22 cellular contexts compared by ENCODE assay signal in the genomic region with DNA sequence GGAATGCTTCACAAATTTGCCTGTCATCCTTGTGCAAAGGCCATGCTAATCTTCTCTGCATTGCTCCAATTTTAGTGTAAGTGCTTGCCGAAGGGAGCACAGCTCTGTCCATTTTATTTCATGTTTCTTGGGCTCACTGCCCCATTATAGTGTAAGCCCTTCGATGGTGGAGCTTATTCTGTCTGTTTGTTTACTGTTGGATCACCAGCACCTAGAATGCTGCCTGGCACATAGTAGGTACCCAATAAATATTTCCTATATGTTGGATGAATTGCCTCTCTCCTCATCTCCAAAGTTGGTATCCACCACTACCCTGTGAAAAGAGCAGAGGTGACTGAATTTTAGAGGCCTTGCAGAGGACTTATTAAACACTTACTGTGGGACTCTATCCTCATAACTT. TPM values are rescaled to one million over a fixed set of nuclear protein-coding genes. Genes with fewer than 3 reads are reported as not detected.
DNase-seq lines count a peak whose midpoint lies in the region; ATAC-seq, FAIRE-seq and TF ChIP-seq lines count a peak whose summit lies in the region.
"Had no signal": no experiment of that assay in that cellular context is flagged by ENCODE, and none has a peak within 500 bp of the region (broad histone marks: within the 10 kb centered on the region; RNA-seq: fewer than 3 reads in every experiment).

No MANE protein-coding gene starts in this region.

- H3K4ac ChIP-seq in mesendoderm (ENCODE audit: low read depth, low read length) = no peak overlapping the region

- no peaks in the 10 kb centered on the region for H3K36me3 ChIP-seq in HepG2 (replicated peaks in 1 of 2; ENCODE audit: control insufficient read depth in 1 of 2, insufficient read depth in 2 of 2, low read length in 2 of 2)
- H3K36me3 ChIP-seq in right lobe of liver = no peaks in the 10 kb centered on the region
- H3K36me3 ChIP-seq in K562 (ENCODE audit: control insufficient read depth, insufficient read depth, low read length) = no peaks in the 10 kb centered on the region
- no peaks in the 10 kb centered on the region for H3K36me3 ChIP-seq in mesendoderm (ENCODE audit: control insufficient read depth, insufficient read depth, low read length)
- H3K36me3 ChIP-seq: HAP-1 had no signal

- H3K27ac ChIP-seq in HepG2 (ENCODE audit: extremely low read length, insufficient read depth, low read length) (no peak overlapping the region), right lobe of liver (no peak overlapping the region), K562 (ENCODE audit: extremely low read depth, low read depth, low read length) (peak overlapping the region; percentile 40; the same call in 2 of the 3 replicates), mesendoderm (ENCODE audit: low read depth, low read length) (no peak overlapping the region)

- no peak overlapping the region for H3K18ac ChIP-seq in mesendoderm (ENCODE audit: low read length)

- H2BK120ac ChIP-seq in mesendoderm (ENCODE audit: low read depth, low read length) = no peak overlapping the region

- H4K20me1 ChIP-seq in HepG2 (ENCODE audit: insufficient read depth, low read length) = no peaks in the 10 kb centered on the region
- no peaks in the 10 kb centered on the region for H4K20me1 ChIP-seq in K562 (replicated peaks; ENCODE audit: control insufficient read depth, insufficient read depth, low read length)

- H3K9me1 ChIP-seq in K562 (ENCODE audit: control insufficient read depth, insufficient read depth, low read length) = no peaks in the 10 kb centered on the region

- H3K27me3 ChIP-seq in HepG2 (ENCODE audit: control insufficient read depth in 1 of 2, insufficient read depth in 2 of 2, low read length in 2 of 2) (no peaks in the 10 kb centered on the region), right lobe of liver (no peaks in the 10 kb centered on the region), K562 (ENCODE audit: control insufficient read depth in 2 of 2, insufficient read depth in 2 of 2, low read length in 2 of 2) (no peaks in the 10 kb centered on the region), mesendoderm (ENCODE audit: insufficient read depth, low read length, poor library complexity) (no peaks in the 10 kb centered on the region)

- H3K4me3 Mint-ChIP-seq in activated T-cell treated with anti-CD3 and anti-CD28 coated beads, Interleukin-2, amount 50 U/mL, for 4 hours = no peak overlapping the region

- H3K4me1 ChIP-seq in HepG2 (ENCODE audit: insufficient read depth, low read length) = peaks cover 75% of the 10 kb centered on the region
- peaks cover 0 to 4% (median 0%) of the 10 kb centered on the region in 4 donors for H3K4me1 ChIP-seq in right lobe of liver
- H3K4me1 ChIP-seq in K562 (replicated peaks in 1 of 2; ENCODE audit: control insufficient read depth in 2 of 2, insufficient read depth in 2 of 2, low read length in 2 of 2) = peaks cover 11 to 23% of the 10 kb centered on the region in 2 experiments; a peak in 4 of 5 replicates
- H3K4me1 ChIP-seq in mesendoderm (ENCODE audit: control insufficient read depth, low read depth, low read length) = no peaks in the 10 kb centered on the region

- H3K36me3 Mint-ChIP-seq in activated T-cell treated with anti-CD3 and anti-CD28 coated beads, Interleukin-2, amount 50 U/mL, for 4 hours (ENCODE audit: insufficient read depth) = no peaks in the 10 kb centered on the region
- H3K36me3 Mint-ChIP-seq: CD4-positive, CD25-positive, alpha-beta regulatory T cell had no signal

- intact Hi-C loops in HepG2 (cut with micrococcal nuclease; ENCODE audit: unreplicated experiment) (no loop called here), right lobe of liver (cut with DNase I) (no loop called here), K562 (cut with micrococcal nuclease) (no loop called here)

- no peak overlapping the region for H2BK15ac ChIP-seq in mesendoderm (replicated peaks; ENCODE audit: low read depth)

- no peak overlapping the region for H4K5ac ChIP-seq in mesendoderm (ENCODE audit: low read length)

- H3K9me3 ChIP-seq in HepG2 (ENCODE audit: low read length) (no peaks in the 10 kb centered on the region), right lobe of liver (no peaks in the 10 kb centered on the region), K562 (replicated peaks; ENCODE audit: control insufficient read depth, insufficient read depth, low read depth, low read length) (no peaks in the 10 kb centered on the region)
- H3K9me3 ChIP-seq: HAP-1 had no signal

- no peak for TF ChIP-seq EP300 in HepG2 (IDR thresholded peaks at IDR 0.05; ENCODE audit: low read depth in 2 of 2, low read length in 2 of 2)
- TF ChIP-seq EP300 in HepG2 (CRISPR knock-in tag; IDR thresholded peaks at IDR 0.05; ENCODE audit: borderline replicate concordance) = no peak
- no peak for TF ChIP-seq EP300 in K562 (IDR thresholded peaks at IDR 0.05; ENCODE audit: low read length)

- no peak overlapping the region for H2AFZ ChIP-seq in HepG2 (ENCODE audit: low read length)
- H2AFZ ChIP-seq in K562 (ENCODE audit: low read depth, low read length) = peak overlapping the region; percentile 90

- TF ChIP-seq CTCF in HepG2 (CRISPR knock-in tag; IDR thresholded peaks at IDR 0.05) (no peak), right lobe of liver (IDR thresholded peaks at IDR 0.05) (no peak), K562 (IDR thresholded peaks at IDR 0.05 in 2 of 3, conservative IDR thresholded peaks at IDR 0.05 in 1 of 3; ENCODE audit: insufficient read depth in 2 of 3, low read depth in 1 of 3, low read length in 3 of 3) (no peak)

- no peak overlapping the region for H3K23ac ChIP-seq in mesendoderm (ENCODE audit: low read length)

- no peak overlapping the region for H3K4me3 ChIP-seq in HepG2 (replicated peaks in 1 of 3; ENCODE audit: insufficient read depth in 1 of 3, low read depth in 2 of 3, low read length in 3 of 3)
- no peak overlapping the region for H3K4me3 ChIP-seq in right lobe of liver
- no peak overlapping the region for H3K4me3 ChIP-seq in K562
- H3K4me3 ChIP-seq in mesendoderm (ENCODE audit: low read length) = no peak overlapping the region
- H3K4me3 ChIP-seq: GM12878, HAP-1 had no signal

- no peak for ATAC-seq in HepG2
- ATAC-seq in right lobe of liver = no peak
- no peak for ATAC-seq in K562
- no peak for ATAC-seq in activated T-cell treated with anti-CD3 and anti-CD28 coated beads, Interleukin-2, amount 50 U/mL, for 4 hours
- no peak for ATAC-seq in GM21786 (IDR thresholded peaks at IDR 0.05; ENCODE audit: unreplicated experiment)
- ATAC-seq: GM12878, GM23338 had no signal

- CTCF ChIA-PET in HepG2 (lab: Yijun Ruan, JAX; ENCODE audit: low intra/inter-chr PET ratio, low total read pairs) (no interaction called here), K562 (lab: Yijun Ruan, JAX; ENCODE audit: low intra/inter-chr PET ratio) (no interaction called here)

- DNase-seq in HepG2 (ENCODE audit: low spot score) = no peak
- DNase-seq in right lobe of liver = no peak
- DNase-seq in K562 (ENCODE audit: extremely low read depth in 1 of 4, low spot score in 3 of 4) = no peak
- DNase-seq in mesendoderm = no peak
- no peak for DNase-seq in activated T-cell treated with anti-CD3 and anti-CD28 coated beads, Interleukin-2, amount 50 U/mL, for 4 hours
- no peak for DNase-seq in C1 segment of cervical spinal cord (lab: John Stamatoyannopoulos, UW)
- DNase-seq: AML-193; CD4-positive, CD25-positive, alpha-beta regulatory T cell; CD8-positive, alpha-beta memory T cell; DMS 273 treated with DMSO at 0.1 percent for 48 hours; DMS79; EL; GDM1 had no signal

- TF ChIP-seq RAD21 in HepG2 (CRISPR knock-in tag; IDR thresholded peaks at IDR 0.05) (no peak), K562 (CRISPR knock-in tag; conservative IDR thresholded peaks at IDR 0.05 in 1 of 2, IDR thresholded peaks at IDR 0.05 in 1 of 2) (no peak)

- H3K9me3 Mint-ChIP-seq in activated T-cell treated with anti-CD3 and anti-CD28 coated beads, Interleukin-2, amount 50 U/mL, for 4 hours = no peaks in the 10 kb centered on the region

- no peak overlapping the region for H2AK5ac ChIP-seq in mesendoderm (ENCODE audit: low read length)

- no peak overlapping the region for H2BK5ac ChIP-seq in mesendoderm (ENCODE audit: low read length)

- H3K56ac ChIP-seq in mesendoderm (ENCODE audit: low read length) = peak overlapping the region; percentile 7

- TF ChIP-seq POLR2A in HepG2 (IDR thresholded peaks at IDR 0.05; ENCODE audit: insufficient read depth in 1 of 2, low read depth in 2 of 2, low read length in 2 of 2) = no peak
- TF ChIP-seq POLR2A in right lobe of liver (IDR thresholded peaks at IDR 0.05) = no peak
- TF ChIP-seq POLR2A in K562 (conservative IDR thresholded peaks at IDR 0.05) = peak; percentile 50

- H3K27me3 Mint-ChIP-seq in activated T-cell treated with anti-CD3 and anti-CD28 coated beads, Interleukin-2, amount 50 U/mL, for 4 hours (ENCODE audit: low read depth) = no peaks in the 10 kb centered on the region

- WGBS in HepG2 (ENCODE audit: low lambda C conversion rate) = 96% methylated on average over 2 of the region's 2 CpGs
- WGBS in right lobe of liver (ENCODE audit: insufficient coverage, low coverage, low lambda C conversion rate, missing lambda C conversion rate) = 83% methylated on average over 2 of the region's 2 CpGs
- WGBS in K562 (ENCODE audit: insufficient coverage, low coverage, missing lambda C conversion rate) = 86% methylated on average over 2 of the region's 2 CpGs
- no CpG with 5 or more reads among the region's 2 CpGs for WGBS in mesendoderm (ENCODE audit: extremely low coverage, insufficient coverage, low lambda C conversion rate)

- FAIRE-seq in HepG2 (lab: Jason Lieb, UNC) = no peak
- no peak for FAIRE-seq in K562 (lab: Jason Lieb, UNC)
- FAIRE-seq: A204.1, D721Med, GM12878, GM19239, H54 had no signal

- BruUV-seq in HepG2 (replicated peaks; lab: Mats Ljungman, UMichigan) (no TSS peak), K562 (replicated peaks; lab: Mats Ljungman, UMichigan) (no TSS peak)

- H3K4me2 ChIP-seq in HepG2 (ENCODE audit: low read depth, low read length) = no peak overlapping the region
- H3K4me2 ChIP-seq in K562 (ENCODE audit: insufficient read depth, low read length) = no peak overlapping the region
- H3K4me2 ChIP-seq in mesendoderm (ENCODE audit: low read length) = no peak overlapping the region

- H3K9ac ChIP-seq in HepG2 (ENCODE audit: insufficient read depth, low read depth, low read length) = no peak overlapping the region
- peak overlapping the region in 1 of 2 experiments; percentile 24; a peak in 1 of 4 replicates for H3K9ac ChIP-seq in K562 (ENCODE audit: insufficient read depth in 1 of 2, low read depth in 2 of 2, low read length in 2 of 2)
- H3K9ac ChIP-seq in mesendoderm (ENCODE audit: low read length) = no peak overlapping the region

- no peaks in the 10 kb centered on the region for H3K79me1 ChIP-seq in mesendoderm (ENCODE audit: low read length)

- peaks cover 31% of the 10 kb centered on the region for H3K4me1 Mint-ChIP-seq in activated T-cell treated with anti-CD3 and anti-CD28 coated beads, Interleukin-2, amount 50 U/mL, for 4 hours (ENCODE audit: low read depth)

- POLR2A ChIA-PET in HepG2 (lab: Yijun Ruan, JAX) (interaction anchor here (0.6 to 0.8 kb wide), 2 partner anchors 13 to 188 kb away, joined by 3 read pairs; no protein-coding TSS in a partner anchor), K562 (lab: Yijun Ruan, JAX) (interaction anchor here (0.7 to 3.1 kb wide), 5 partner anchors 17 to 989 kb away, joined by 3 to 14 read pairs (median 3); a partner anchor contains a TSS)

- in situ Hi-C loops in HepG2 (cut with HindIII; ENCODE audit: extremely low pct_ligation_motif_present, low pct_unique_long_range_greater_than_20kb) = no loop called here
- in situ Hi-C loops in K562 (cut with MboI) = no loop called here

- H3K79me2 ChIP-seq in HepG2 (ENCODE audit: insufficient read depth, low read length) (no peaks in the 10 kb centered on the region), K562 (ENCODE audit: control insufficient read depth, insufficient read depth, low read length) (peaks cover 28% of the 10 kb centered on the region), mesendoderm (ENCODE audit: control insufficient read depth, insufficient read depth, low read length) (no peaks in the 10 kb centered on the region)

- no peak overlapping the region for H4K8ac ChIP-seq in mesendoderm (ENCODE audit: low read depth, low read length)

RNA-seq across cellular contexts. Expression of a gene that starts 18.8 kb away (rescaled TPM):
- total RNA-seq in HepG2 (2016; rRNA removed; fragmentation: Illumina TruSeq; extraction: Trizol) (52.1 and 79.1 TPM in 2 replicates), right lobe of liver (10 to 100 TPM in 3 of 6 experiments, 1 to 10 TPM in 3; 5.8 to 13.2 (median 9.1) TPM), K562 (2014; rRNA removed) (71.8 and 87.5 TPM in 2 replicates), K562 (2014; rRNA removed; fragmentation: Illumina TruSeq; extraction: Trizol) (134 and 145 TPM in 2 replicates), K562 (2015; rRNA removed; fragmentation: Illumina TruSeq; extraction: Trizol) (100 and 102 TPM in 2 replicates), K562 (2021) (78.8 and 79.9 TPM in 2 replicates)
- total RNA-seq in HepG2 (2016; cell fraction: cytosol; rRNA removed; fragmentation: Illumina TruSeq; extraction: Trizol; ENCODE audit: low read depth) = 14.1 and 14.2 TPM in 2 replicates
- 57.3 and 82.0 TPM in 2 replicates for total RNA-seq in HepG2 (2016; cell fraction: insoluble cytoplasmic fraction; rRNA removed; fragmentation: Illumina TruSeq; extraction: Trizol)
- 39.7 and 45.8 TPM in 2 replicates for total RNA-seq in HepG2 (2016; cell fraction: membrane; rRNA removed; fragmentation: Illumina TruSeq; extraction: Trizol)
- 25.0 and 25.1 TPM in 2 replicates for total RNA-seq in HepG2 (2016; cell fraction: nucleus; rRNA removed; fragmentation: Illumina TruSeq; extraction: Trizol)
- polyA plus RNA-seq in HepG2 (2011; rRNA removed) (35.2 and 39.9 TPM in 2 replicates), K562 (2011; rRNA removed) (95.4 and 111 TPM in 2 replicates), K562 (2014; fragmentation: Illumina TruSeq; extraction: Trizol) (97.0 and 104 TPM in 2 replicates), K562 (2014; fragmentation: Nextera tagmentation; extraction: Ambion mirVana) (10 to 100 TPM; 35.4 to 41.1 TPM), K562 (2014; rRNA removed) (92.2 and 94.1 TPM in 2 replicates)
- polyA plus RNA-seq in HepG2 (2011; cell fraction: cytosol; rRNA removed) = 30.0 and 36.6 TPM in 2 replicates
- 17.1 and 20.4 TPM in 2 replicates for polyA plus RNA-seq in HepG2 (2011; cell fraction: nucleus; rRNA removed)
- 43.4 and 46.6 TPM in 2 replicates for polyA plus RNA-seq in HepG2 (2012)
- 7.3 and 12.1 TPM in 2 replicates for polyA plus RNA-seq in HepG2 (2016; cell fraction: cytosol; fragmentation: Illumina TruSeq; extraction: Trizol; ENCODE audit: low read depth)
- polyA plus RNA-seq in HepG2 (2016; cell fraction: insoluble cytoplasmic fraction; fragmentation: Illumina TruSeq; extraction: Trizol; ENCODE audit: low read depth) = 70.8 and 81.5 TPM in 2 replicates
- polyA plus RNA-seq in HepG2 (2016; cell fraction: membrane; fragmentation: Illumina TruSeq; extraction: Trizol; ENCODE audit: low read depth) = 23.8 and 31.2 TPM in 2 replicates
- 36.5 and 38.4 TPM in 2 replicates for polyA plus RNA-seq in HepG2 (2016; cell fraction: nucleus; fragmentation: Illumina TruSeq; extraction: Trizol; ENCODE audit: insufficient read depth, low read depth)
- polyA minus RNA-seq in HepG2 (2011; rRNA and poly(A)+ RNA removed; ENCODE audit: low replicate concordance) = 13.7 and 15.1 TPM in 2 replicates
- polyA minus RNA-seq in HepG2 (2011; cell fraction: cytosol; rRNA and poly(A)+ RNA removed) = 19.8 and 21.2 TPM in 2 replicates
- 6.7 and 13.2 TPM in 2 replicates for polyA minus RNA-seq in HepG2 (2011; cell fraction: nucleus; rRNA and poly(A)+ RNA removed)
- total RNA-seq in K562 (2011; cell fraction: chromatin; rRNA removed; ENCODE audit: low replicate concordance) = 23.4 and 44.5 TPM in 2 replicates
- total RNA-seq in K562 (2011; cell fraction: nucleolus; rRNA removed) = 13.5 and 15.3 TPM in 2 replicates
- 28.3 and 34.4 TPM in 2 replicates for total RNA-seq in K562 (2011; cell fraction: nucleoplasm; rRNA removed)
- polyA plus RNA-seq in K562 (2011; cell fraction: cytosol; rRNA removed) = 35.3 and 57.4 TPM in 2 replicates
- 24.5 and 38.9 TPM in 2 replicates for polyA plus RNA-seq in K562 (2011; cell fraction: nucleus; rRNA removed)
- 65.4 and 94.0 TPM in 2 replicates for polyA plus RNA-seq in K562 (2012)
- 76.2 and 81.4 TPM in 2 replicates for polyA minus RNA-seq in K562 (2011; rRNA and poly(A)+ RNA removed)
- polyA minus RNA-seq in K562 (2011; cell fraction: cytosol; rRNA and poly(A)+ RNA removed) = 32.2 and 35.4 TPM in 2 replicates
- 8.2 and 16.9 TPM in 2 replicates for polyA minus RNA-seq in K562 (2011; cell fraction: nucleus; rRNA and poly(A)+ RNA removed)
- 28.8 TPM for polyA plus RNA-seq in mesendoderm (2013, experiment 1 of 2)
- 30.9 TPM for polyA plus RNA-seq in mesendoderm (2013, experiment 2 of 2)
- 10 to 100 TPM; 63.4 to 73.4 (median 72.0) TPM for total RNA-seq in activated T-cell treated with anti-CD3 and anti-CD28 coated beads, Interleukin-2, amount 50 U/mL, for 4 hours

RNA-seq across cellular contexts. Expression of a gene that starts 19.3 kb away (rescaled TPM):
- total RNA-seq in HepG2 (2016; rRNA removed; fragmentation: Illumina TruSeq; extraction: Trizol) (not detected in 2 replicates), right lobe of liver (not detected), K562 (2014; rRNA removed) (0.09 TPM in 1 of 2 replicates, not detected in the other), K562 (2014; rRNA removed; fragmentation: Illumina TruSeq; extraction: Trizol) (0.15 TPM in 1 of 2 replicates, not detected in the other), K562 (2015; rRNA removed; fragmentation: Illumina TruSeq; extraction: Trizol) (not detected in 2 replicates), K562 (2021) (0.09 TPM in 1 of 2 replicates, not detected in the other)
- not detected in 2 replicates for total RNA-seq in HepG2 (2016; cell fraction: cytosol; rRNA removed; fragmentation: Illumina TruSeq; extraction: Trizol; ENCODE audit: low read depth)
- total RNA-seq in HepG2 (2016; cell fraction: insoluble cytoplasmic fraction; rRNA removed; fragmentation: Illumina TruSeq; extraction: Trizol) = not detected in 2 replicates
- not detected in 2 replicates for total RNA-seq in HepG2 (2016; cell fraction: membrane; rRNA removed; fragmentation: Illumina TruSeq; extraction: Trizol)
- not detected in 2 replicates for total RNA-seq in HepG2 (2016; cell fraction: nucleus; rRNA removed; fragmentation: Illumina TruSeq; extraction: Trizol)
- polyA plus RNA-seq in HepG2 (2011; rRNA removed) (0.04 and 0.12 TPM in 2 replicates), K562 (2011; rRNA removed) (0.04 TPM in 2 replicates), K562 (2014; fragmentation: Illumina TruSeq; extraction: Trizol) (0.06 TPM in 1 of 2 replicates, not detected in the other), K562 (2014; fragmentation: Nextera tagmentation; extraction: Ambion mirVana) (under 1 TPM in 1 of 2 experiments, not detected in 1; 0.01 TPM), K562 (2014; rRNA removed) (not detected in 2 replicates)
- polyA plus RNA-seq in HepG2 (2011; cell fraction: cytosol; rRNA removed) = 0.04 and 0.08 TPM in 2 replicates
- not detected in 2 replicates for polyA plus RNA-seq in HepG2 (2011; cell fraction: nucleus; rRNA removed)
- 0.05 and 0.07 TPM in 2 replicates for polyA plus RNA-seq in HepG2 (2012)
- not detected in 2 replicates for polyA plus RNA-seq in HepG2 (2016; cell fraction: cytosol; fragmentation: Illumina TruSeq; extraction: Trizol; ENCODE audit: low read depth)
- not detected in 2 replicates for polyA plus RNA-seq in HepG2 (2016; cell fraction: insoluble cytoplasmic fraction; fragmentation: Illumina TruSeq; extraction: Trizol; ENCODE audit: low read depth)
- not detected in 2 replicates for polyA plus RNA-seq in HepG2 (2016; cell fraction: membrane; fragmentation: Illumina TruSeq; extraction: Trizol; ENCODE audit: low read depth)
- polyA plus RNA-seq in HepG2 (2016; cell fraction: nucleus; fragmentation: Illumina TruSeq; extraction: Trizol; ENCODE audit: insufficient read depth, low read depth) = not detected in 2 replicates
- not detected in 2 replicates for polyA minus RNA-seq in HepG2 (2011; rRNA and poly(A)+ RNA removed; ENCODE audit: low replicate concordance)
- not detected in 2 replicates for polyA minus RNA-seq in HepG2 (2011; cell fraction: cytosol; rRNA and poly(A)+ RNA removed)
- not detected in 2 replicates for polyA minus RNA-seq in HepG2 (2011; cell fraction: nucleus; rRNA and poly(A)+ RNA removed)
- total RNA-seq in K562 (2011; cell fraction: chromatin; rRNA removed; ENCODE audit: low replicate concordance) = not detected in 2 replicates
- not detected in 2 replicates for total RNA-seq in K562 (2011; cell fraction: nucleolus; rRNA removed)
- not detected in 2 replicates for total RNA-seq in K562 (2011; cell fraction: nucleoplasm; rRNA removed)
- 0.01 TPM in 1 of 2 replicates, not detected in the other for polyA plus RNA-seq in K562 (2011; cell fraction: cytosol; rRNA removed)
- not detected in 2 replicates for polyA plus RNA-seq in K562 (2011; cell fraction: nucleus; rRNA removed)
- polyA plus RNA-seq in K562 (2012) = 0.04 and 0.05 TPM in 2 replicates
- not detected in 2 replicates for polyA minus RNA-seq in K562 (2011; rRNA and poly(A)+ RNA removed)
- not detected in 2 replicates for polyA minus RNA-seq in K562 (2011; cell fraction: cytosol; rRNA and poly(A)+ RNA removed)
- polyA minus RNA-seq in K562 (2011; cell fraction: nucleus; rRNA and poly(A)+ RNA removed) = not detected in 2 replicates
- 0.08 TPM for polyA plus RNA-seq in mesendoderm (2013, experiment 1 of 2)
- 0.07 TPM for polyA plus RNA-seq in mesendoderm (2013, experiment 2 of 2)
- under 1 TPM in 1 of 3 donors, not detected in 2; 0.10 TPM for total RNA-seq in activated T-cell treated with anti-CD3 and anti-CD28 coated beads, Interleukin-2, amount 50 U/mL, for 4 hours
- total RNA-seq: CD4-positive, CD25-positive, alpha-beta regulatory T cell had no signal
- polyA plus RNA-seq: BJ; CD8-positive, alpha-beta memory T cell had no signal
